Comparison of ENCODE assay signal across 1 cellular context in genomic region chr1:205172729-205173366, GRCh38.
A peak's percentile ranks its signal among the peaks of the same experiment; 100 is the strongest.
TF ChIP-seq lines count a peak whose summit lies in the region.

No MANE protein-coding gene starts in this region.

TF ChIP-seq in K562, 482 proteins besides CTCF, POLR2A, EP300 and RAD21 (continued from another document):
- TF ChIP-seq KLF10 (CRISPR knock-in tag; IDR thresholded peaks at IDR 0.05), result no peak
- TF ChIP-seq TAL1 (IDR thresholded peaks at IDR 0.05), result no peak
- TF ChIP-seq HNRNPL (IDR thresholded peaks at IDR 0.05; ENCODE audit: low read depth, low read length), result no peak
- TF ChIP-seq GATAD2B (IDR thresholded peaks at IDR 0.05; ENCODE audit: borderline replicate concordance), result peak; percentile 50; the same call in 1 of the 2 replicates
- no peak for TF ChIP-seq TAF9B (IDR thresholded peaks at IDR 0.05; ENCODE audit: partially characterized antibody)
- TF ChIP-seq ESRRA (IDR thresholded peaks at IDR 0.05; ENCODE audit: borderline replicate concordance, low read depth), result no peak
- no peak for TF ChIP-seq SREBF1 (IDR thresholded peaks at IDR 0.05; ENCODE audit: borderline replicate concordance, low read depth, low read length)
- no peak for TF ChIP-seq PML (IDR thresholded peaks at IDR 0.05; ENCODE audit: low read length)
- TF ChIP-seq CSDE1 (IDR thresholded peaks at IDR 0.05), result no peak
- no peak for TF ChIP-seq ZNF785 (CRISPR knock-in tag; IDR thresholded peaks at IDR 0.05)
- TF ChIP-seq ARID2 (IDR thresholded peaks at IDR 0.05), result no peak
- peak; percentile 70; the same call in 1 of the 2 replicates for TF ChIP-seq LCOR (CRISPR knock-in tag; IDR thresholded peaks at IDR 0.05)
- peak; percentile 50; the same call in 1 of the 2 replicates for TF ChIP-seq BCOR (IDR thresholded peaks at IDR 0.05)
- TF ChIP-seq MEF2A (IDR thresholded peaks at IDR 0.05; ENCODE audit: control insufficient read depth, low read depth, low read length), result no peak
- TF ChIP-seq HMGXB4 (CRISPR knock-in tag; IDR thresholded peaks at IDR 0.05), result no peak
- TF ChIP-seq HDAC3 (IDR thresholded peaks at IDR 0.05; ENCODE audit: borderline replicate concordance, partially characterized antibody), result no peak
- no peak for TF ChIP-seq TEAD2 (tag; IDR thresholded peaks at IDR 0.05)
- no peak for TF ChIP-seq RBM17 (IDR thresholded peaks at IDR 0.05; ENCODE audit: borderline replicate concordance, low read depth, low read length)
- no peak for TF ChIP-seq SAP30 (IDR thresholded peaks at IDR 0.05; ENCODE audit: borderline replicate concordance, insufficient read depth, low read depth, low read length, poor library complexity, severe bottlenecking)
- no peak for TF ChIP-seq ZKSCAN1 (IDR thresholded peaks at IDR 0.05; ENCODE audit: low read depth, low read length)
- no peak for TF ChIP-seq ZNF830 (CRISPR knock-in tag; IDR thresholded peaks at IDR 0.05)
- peak; percentile 97 for TF ChIP-seq FOSL1 (tag; conservative IDR thresholded peaks at IDR 0.05)
- TF ChIP-seq GATA2 (CRISPR knock-in tag; IDR thresholded peaks at IDR 0.05), result no peak
- no peak for TF ChIP-seq CCNT2 (IDR thresholded peaks at IDR 0.05; ENCODE audit: borderline replicate concordance, extremely low read depth, insufficient read length, low read depth, low read length)
- no peak for TF ChIP-seq HDAC6 (IDR thresholded peaks at IDR 0.05; ENCODE audit: low read depth, low read length)
- no peak for TF ChIP-seq PCBP1 (IDR thresholded peaks at IDR 0.05; ENCODE audit: low read depth, low read length, poor library complexity, severe bottlenecking)
- TF ChIP-seq RBM34 (IDR thresholded peaks at IDR 0.05; ENCODE audit: borderline replicate concordance, insufficient read depth, low read length), result no peak
- TF ChIP-seq STAT5B (CRISPR knock-in tag; IDR thresholded peaks at IDR 0.05), result no peak
- no peak for TF ChIP-seq CEBPB (tag; IDR thresholded peaks at IDR 0.05)
- 0 out of 2 replicates have a peak, but pooled peaks have one; percentile 14 for TF ChIP-seq SOX6 (IDR thresholded peaks at IDR 0.05)
- peak; percentile 81; the same call in 1 of the 2 replicates for TF ChIP-seq SMARCE1 (IDR thresholded peaks at IDR 0.05)
- TF ChIP-seq SREBF2 (CRISPR knock-in tag; IDR thresholded peaks at IDR 0.05), result no peak
- TF ChIP-seq TFE3 (CRISPR knock-in tag; IDR thresholded peaks at IDR 0.05), result no peak
- no peak for TF ChIP-seq POU5F1 (IDR thresholded peaks at IDR 0.05; ENCODE audit: borderline replicate concordance, low read depth, low read length, partially characterized antibody)
- TF ChIP-seq MED1 (CRISPR knock-in tag; IDR thresholded peaks at IDR 0.05; ENCODE audit: borderline replicate concordance), result no peak
- no peak for TF ChIP-seq ZBTB33 (CRISPR knock-in tag; IDR thresholded peaks at IDR 0.05)
- TF ChIP-seq PURB (CRISPR knock-in tag; IDR thresholded peaks at IDR 0.05; ENCODE audit: low read depth), result no peak
- TF ChIP-seq MXI1 (IDR thresholded peaks at IDR 0.05; ENCODE audit: low read depth, low read length), result no peak
- no peak for TF ChIP-seq TGIF2 (CRISPR knock-in tag; IDR thresholded peaks at IDR 0.05)
- TF ChIP-seq ZSCAN29 (IDR thresholded peaks at IDR 0.05), result no peak
- TF ChIP-seq ZNF3 (CRISPR knock-in tag; IDR thresholded peaks at IDR 0.05), result no peak
- no peak for TF ChIP-seq PHTF2 (CRISPR knock-in tag; IDR thresholded peaks at IDR 0.05)
- TF ChIP-seq TRIM28 (IDR thresholded peaks at IDR 0.05), result peak; percentile 55; the same call in 1 of the 2 replicates
- no peak for TF ChIP-seq MLX (CRISPR knock-in tag; conservative IDR thresholded peaks at IDR 0.05)
- TF ChIP-seq U2AF1 (optimal IDR thresholded peaks at IDR 0.05; ENCODE audit: low read depth, low read length), result no peak
- TF ChIP-seq ZFP91 (CRISPR knock-in tag; IDR thresholded peaks at IDR 0.05), result no peak
- TF ChIP-seq ZSCAN32 (CRISPR knock-in tag; IDR thresholded peaks at IDR 0.05), result no peak
- TF ChIP-seq ADNP (tag; IDR thresholded peaks at IDR 0.05), result peak; percentile 78
- TF ChIP-seq MTF1 (CRISPR knock-in tag; IDR thresholded peaks at IDR 0.05; ENCODE audit: borderline replicate concordance), result no peak
- TF ChIP-seq CREM (IDR thresholded peaks at IDR 0.05; ENCODE audit: low read depth), result no peak
- TF ChIP-seq ZNF75A (CRISPR knock-in tag; IDR thresholded peaks at IDR 0.05), result no peak
- no peak for TF ChIP-seq ZNF124 (CRISPR knock-in tag; IDR thresholded peaks at IDR 0.05)
- TF ChIP-seq SP1 (CRISPR knock-in tag; IDR thresholded peaks at IDR 0.05), result no peak
- TF ChIP-seq BRD9 (IDR thresholded peaks at IDR 0.05; ENCODE audit: low read depth, partially characterized antibody), result peak; percentile 71
- TF ChIP-seq NR1H2 (CRISPR knock-in tag; IDR thresholded peaks at IDR 0.05), result no peak
- TF ChIP-seq HSF4 (CRISPR knock-in tag; IDR thresholded peaks at IDR 0.05; ENCODE audit: borderline replicate concordance), result no peak
- TF ChIP-seq MTA3 (IDR thresholded peaks at IDR 0.05; ENCODE audit: borderline replicate concordance), result 0 out of 2 replicates have a peak, but pooled peaks have one; percentile 56
- no peak for TF ChIP-seq ZNF707 (CRISPR knock-in tag; conservative IDR thresholded peaks at IDR 0.05)
- no peak for TF ChIP-seq ZBTB12 (CRISPR knock-in tag; IDR thresholded peaks at IDR 0.05)
- no peak for TF ChIP-seq E2F6 (IDR thresholded peaks at IDR 0.05; ENCODE audit: borderline replicate concordance in 1 of 2, extremely low read depth in 1 of 2, insufficient read depth in 1 of 2, insufficient read length in 1 of 2, low read depth in 1 of 2, low read length in 1 of 2, poor library complexity in 1 of 2, severe bottlenecking in 1 of 2)
- TF ChIP-seq IFI16 (CRISPR knock-in tag; IDR thresholded peaks at IDR 0.05), result no peak
- TF ChIP-seq KDM1A (IDR thresholded peaks at IDR 0.05), result peak in 1 of 2 experiments; percentile 62; a peak in 1 of 4 replicates
- peak; percentile 22 to 23; a peak in 2 of 4 replicates for TF ChIP-seq NRF1 (conservative IDR thresholded peaks at IDR 0.05 in 1 of 2, IDR thresholded peaks at IDR 0.05 in 1 of 2)
- no peak for TF ChIP-seq ZNF133 (CRISPR knock-in tag; IDR thresholded peaks at IDR 0.05)
- no peak for TF ChIP-seq NFXL1 (CRISPR knock-in tag; IDR thresholded peaks at IDR 0.05)
- TF ChIP-seq CHD1 (IDR thresholded peaks at IDR 0.05; ENCODE audit: low read length), result no peak
- TF ChIP-seq CGGBP1 (CRISPR knock-in tag; IDR thresholded peaks at IDR 0.05), result no peak
- TF ChIP-seq ZNF347 (CRISPR knock-in tag; IDR thresholded peaks at IDR 0.05; ENCODE audit: low read depth), result no peak
- TF ChIP-seq HEY1 (CRISPR knock-in tag; IDR thresholded peaks at IDR 0.05; ENCODE audit: borderline replicate concordance), result no peak
- TF ChIP-seq ZNF696 (CRISPR knock-in tag; conservative IDR thresholded peaks at IDR 0.05), result no peak
- TF ChIP-seq SMARCC2 (IDR thresholded peaks at IDR 0.05; ENCODE audit: low read depth), result no peak; the same call in 1 of the 2 replicates
- TF ChIP-seq NFIX (CRISPR knock-in tag; IDR thresholded peaks at IDR 0.05; ENCODE audit: low read depth), result no peak
